Comparison of ENCODE assay signal across 8 cellular contexts in genomic region chr13:34750078-34750703, GRCh38.
A peak's percentile ranks its signal among the peaks of the same experiment; 100 is the strongest.
DNase-seq lines count a peak whose midpoint lies in the region; ATAC-seq, FAIRE-seq and TF ChIP-seq lines count a peak whose summit lies in the region.

No MANE protein-coding gene starts in this region.

- no peak for TF ChIP-seq CTCF in GM12865 (IDR thresholded peaks at IDR 0.05; ENCODE audit: insufficient read depth, low read depth, low read length, missing control alignments)
- no peak for TF ChIP-seq CTCF in SK-N-SH (IDR thresholded peaks at IDR 0.05)
- no peak for TF ChIP-seq CTCF in vagina (IDR thresholded peaks at IDR 0.05)
- TF ChIP-seq CTCF in gastrocnemius medialis (IDR thresholded peaks at IDR 0.05 in 4 of 5, conservative IDR thresholded peaks at IDR 0.05 in 1 of 5), result no peak

- H3K27ac ChIP-seq in SK-N-SH (ENCODE audit: low read depth in 2 of 2, low read length in 1 of 2), result peak overlapping the region in 1 of 2 experiments; percentile 67; a peak in 1 of 4 replicates
- H3K27ac ChIP-seq in vagina, result peak overlapping the region; percentile 0
- H3K27ac ChIP-seq in gastrocnemius medialis, result no peak overlapping the region

- DNase-seq in GM12865 (ENCODE audit: low read depth) (peak; percentile 26), SK-N-SH (peak; percentile 52), iPS-NIHi11 (ENCODE audit: low spot score) (peak; percentile 51), vagina (ENCODE audit: extremely low spot score in 2 of 2) (no peak), gastrocnemius medialis (no peak), GM12891 (ENCODE audit: insufficient read length, low spot score) (no peak)
- no peak for DNase-seq in central memory CD4-positive, alpha-beta T cell

- ATAC-seq in HG02981 (IDR thresholded peaks at IDR 0.05; ENCODE audit: unreplicated experiment), result peak; percentile 71
- no peak for ATAC-seq in gastrocnemius medialis

- no peak for FAIRE-seq in GM12891 (lab: Jason Lieb, UNC)

- POLR2A ChIA-PET in SK-N-SH (lab: Yijun Ruan, JAX), result no interaction called here

- TF ChIP-seq RAD21 in SK-N-SH (IDR thresholded peaks at IDR 0.05; ENCODE audit: low read length), result no peak

- H3K4me3 ChIP-seq in GM12865 (ENCODE audit: low read depth, low read length) (no peak overlapping the region), SK-N-SH (ENCODE audit: low read depth in 2 of 2, low read length in 1 of 2) (peak overlapping the region; percentile 55 to 56), vagina (peak overlapping the region; percentile 23 to 33), gastrocnemius medialis (peak overlapping the region in 2 of 4 donors; percentile 30 to 31)

- WGBS in SK-N-SH (ENCODE audit: low lambda C conversion rate), result 16% methylated on average over 17 of the region's 17 CpGs

- H3K9me3 ChIP-seq in SK-N-SH, result no peaks in the 10 kb centered on the region
- H3K9me3 ChIP-seq in vagina, result no peaks in the 10 kb centered on the region
- no peaks in the 10 kb centered on the region for H3K9me3 ChIP-seq in gastrocnemius medialis

- H3K36me3 ChIP-seq in SK-N-SH (replicated peaks in 1 of 2; ENCODE audit: control insufficient read depth in 1 of 2, insufficient read depth in 2 of 2, low read length in 1 of 2), result no peaks in the 10 kb centered on the region
- H3K36me3 ChIP-seq in vagina, result no peaks in the 10 kb centered on the region
- H3K36me3 ChIP-seq in gastrocnemius medialis, result no peaks in the 10 kb centered on the region

- H3K79me2 ChIP-seq in SK-N-SH (ENCODE audit: insufficient read depth), result no peaks in the 10 kb centered on the region

- CTCF ChIA-PET in SK-N-SH (lab: Yijun Ruan, JAX), result interaction anchor here (0.8 kb wide), 1 partner anchor 101 kb away, joined by 5 read pairs; no protein-coding TSS in a partner anchor

- H3K9me2 ChIP-seq in SK-N-SH, result no peaks in the 10 kb centered on the region

- no peak overlapping the region; the same call in 1 of the 2 replicates for H3K9ac ChIP-seq in SK-N-SH

- intact Hi-C loops in vagina (cut with DNase I), result no loop called here
- intact Hi-C loops in gastrocnemius medialis (cut with DNase I; ENCODE audit: low total_unique reads), result no loop called here

- in situ Hi-C loops in gastrocnemius medialis (cut with MboI; ENCODE audit: low sequenced_read_pairs in 4 of 4), result no loop called here

- TF ChIP-seq EP300 in SK-N-SH (IDR thresholded peaks at IDR 0.05; ENCODE audit: borderline replicate concordance in 1 of 2, low read depth in 1 of 2, low read length in 1 of 2), result no peak

- H4K20me1 ChIP-seq in SK-N-SH (ENCODE audit: insufficient read depth), result no peaks in the 10 kb centered on the region

- no peak for TF ChIP-seq POLR2A in vagina (IDR thresholded peaks at IDR 0.05)
- TF ChIP-seq POLR2A in gastrocnemius medialis (IDR thresholded peaks at IDR 0.05), result no peak
- TF ChIP-seq POLR2A in GM12891 (IDR thresholded peaks at IDR 0.05; ENCODE audit: low read depth, low read length), result no peak

- H3K4me2 ChIP-seq in SK-N-SH, result peak overlapping the region; percentile 83

- H3K4me1 ChIP-seq in SK-N-SH (ENCODE audit: control insufficient read depth in 1 of 2, insufficient read depth in 2 of 2, low read depth in 1 of 2, low read length in 1 of 2), result peaks cover 0 to 3% of the 10 kb centered on the region in 2 experiments; a peak in 2 of 4 replicates
- H3K4me1 ChIP-seq in vagina, result peaks cover 18% of the 10 kb centered on the region
- H3K4me1 ChIP-seq in gastrocnemius medialis, result peaks cover 0 to 11% of the 10 kb centered on the region in 2 donors

- H3F3A ChIP-seq in SK-N-SH (replicated peaks; ENCODE audit: insufficient read depth), result no peaks in the 10 kb centered on the region

- peak overlapping the region; percentile 87; the same call in 1 of the 2 replicates for H2AFZ ChIP-seq in SK-N-SH (ENCODE audit: low read depth)

- H3K27me3 ChIP-seq in SK-N-SH (ENCODE audit: insufficient read depth) (no peaks in the 10 kb centered on the region), vagina (no peaks in the 10 kb centered on the region), gastrocnemius medialis (no peaks in the 10 kb centered on the region)

TF ChIP-seq in SK-N-SH, 30 proteins besides CTCF, POLR2A, EP300 and RAD21:
- TF ChIP-seq CHD2 (IDR thresholded peaks at IDR 0.05; ENCODE audit: low read length, partially characterized antibody), result peak; percentile 7
- no peak for TF ChIP-seq MEF2A (IDR thresholded peaks at IDR 0.05; ENCODE audit: borderline replicate concordance, low read depth)
- TF ChIP-seq TAF1 (IDR thresholded peaks at IDR 0.05; ENCODE audit: borderline replicate concordance, low read depth, low read length), result no peak
- no peak for TF ChIP-seq FOSL2 (IDR thresholded peaks at IDR 0.05; ENCODE audit: borderline replicate concordance, low read depth)
- no peak for TF ChIP-seq MAX (IDR thresholded peaks at IDR 0.05; ENCODE audit: low read depth)
- TF ChIP-seq TEAD4 (IDR thresholded peaks at IDR 0.05; ENCODE audit: borderline replicate concordance, insufficient read depth), result no peak

TF ChIP-seq in GM12891, 5 proteins besides CTCF, POLR2A, EP300 and RAD21:
- TF ChIP-seq TAF1 (IDR thresholded peaks at IDR 0.05; ENCODE audit: low read depth, low read length) (no peak), POU2F2 (IDR thresholded peaks at IDR 0.05; ENCODE audit: low read depth, low read length) (no peak), SPI1 (IDR thresholded peaks at IDR 0.05; ENCODE audit: low read depth, low read length) (no peak), PAX5 (IDR thresholded peaks at IDR 0.05; ENCODE audit: insufficient read depth, low read length, severe bottlenecking) (no peak), POLR2AphosphoS5 (IDR thresholded peaks at IDR 0.05; ENCODE audit: low read depth, low read length) (no peak)

Comparison
In these comparisons a context has a peak if more than half of its experiments do, and no peak if none do; other contexts are left out.
1. DNase-seq: peak in GM12865 (single experiment), SK-N-SH (single experiment) and iPS-NIHi11 (single experiment); none in vagina (0 of 2), gastrocnemius medialis (0 of 2), GM12891 (single experiment) and central memory CD4-positive, alpha-beta T cell (single experiment).